Comparison of ENCODE assay signal across 29 cellular contexts in genomic region chr6:141996823-141997222, GRCh38.
"Had no signal": no experiment of that assay in that cellular context is flagged by ENCODE, and none has a peak within 500 bp of the region (broad histone marks: within the 10 kb centered on the region; RNA-seq: fewer than 3 reads in every experiment).

No MANE protein-coding gene starts in this region.

- H3K36me3 ChIP-seq: stomach, suprapubic skin, thoracic aorta, thyroid gland, tibial artery, tibial nerve, transverse colon, upper lobe of left lung, upper lobe of right lung, uterus, vagina had no signal

- H3K4me1 Mint-ChIP-seq: stimulated activated effector memory CD8-positive, alpha-beta T cell treated with anti-CD3 and anti-CD28 coated beads, Interleukin-12 subunit alpha, Interleukin-12 subunit beta, amount 100 ng/mL, for 72 hours; stimulated activated memory B cell treated with anti-CD40 and anti-IgM and Interleukin-4, amounts not matched to agents 10 μg/mL and 1 μg/mL and 100 μg/mL, for 72 hours; stimulated activated naive B cell treated with anti-CD40 and anti-IgM and Interleukin-4, amounts not matched to agents 10 μg/mL and 1 μg/mL and 100 μg/mL, for 72 hours; stimulated activated naive CD8-positive, alpha-beta T cell treated with anti-CD3 and anti-CD28 coated beads, Interleukin-15, amount 100 ng/mL, for 72 hours had no signal

- DNase-seq: stimulated activated CD4-positive, alpha-beta T cell treated with anti-CD3 and anti-CD28 coated beads, Interleukin-2, amount 100 ng/mL, for 48 hours; stimulated activated CD4-positive, alpha-beta T cell treated with anti-CD3 and anti-CD28 coated beads, Interleukin-4, amount 100 ng/mL, for 1 hour; stimulated activated CD4-positive, alpha-beta T cell treated with anti-CD3 and anti-CD28 coated beads, Interleukin-4, amount 100 ng/mL, for 24 hours; stimulated activated CD4-positive, alpha-beta T cell treated with anti-CD3 and anti-CD28 coated beads, Interleukin-4, amount 100 ng/mL, for 4 hours; stimulated activated CD8-positive, alpha-beta memory T cell treated with anti-CD3 and anti-CD28 coated beads, Interleukin-4, amount 100 ng/mL, for 48 hours; stimulated activated naive B cell treated with anti-CD40 and anti-IgM and Interleukin-4, amounts not matched to agents 10 μg/mL and 1 μg/mL and 100 μg/mL, for 72 hours; stimulated activated naive CD4-positive, alpha-beta T cell; stimulated activated naive CD4-positive, alpha-beta T cell treated with Interleukin-2 at 50 U/mL for 16 hours; stimulated activated naive CD8-positive, alpha-beta T cell treated with anti-CD3 and anti-CD28 coated beads, Interleukin-15, amount 100 ng/mL, for 72 hours; stimulated activated naive CD8-positive, alpha-beta T cell treated with anti-CD3 and anti-CD28 coated beads, Interleukin-15, Interleukin-2, amounts not matched to agents 100 U/mL and 50 U/mL, for 24 hours; stomach; substantia nigra; testis; thyroid gland; tibial artery; transverse colon; trophoblast cell; upper lobe of left lung; upper lobe of right lung; uterus had no signal

- H3K9me3 ChIP-seq: suprapubic skin, testis, thyroid gland, upper lobe of right lung, uterus, vagina had no signal

- H3K27ac ChIP-seq: stomach, suprapubic skin, testis, thoracic aorta, thyroid gland, tibial artery, tibial nerve, transverse colon, upper lobe of left lung, upper lobe of right lung, uterus, vagina had no signal

- H3K4me3 ChIP-seq: stomach, suprapubic skin, testis, thoracic aorta, thyroid gland, tibial artery, tibial nerve, transverse colon, upper lobe of left lung, upper lobe of right lung, uterus, vagina had no signal

- ATAC-seq: stimulated activated effector memory CD8-positive, alpha-beta T cell treated with anti-CD3 and anti-CD28 coated beads, Interleukin-12 subunit alpha, Interleukin-12 subunit beta, amount 100 ng/mL, for 72 hours; stimulated activated memory B cell treated with anti-CD40 and anti-IgM and Interleukin-4, amounts not matched to agents 10 μg/mL and 1 μg/mL and 100 μg/mL, for 72 hours; stimulated activated naive B cell treated with anti-CD40 and anti-IgM and Interleukin-4, amounts not matched to agents 10 μg/mL and 1 μg/mL and 100 μg/mL, for 72 hours; stimulated activated naive CD8-positive, alpha-beta T cell treated with anti-CD3 and anti-CD28 coated beads, Interleukin-15, amount 100 ng/mL, for 72 hours; stimulated activated naive CD8-positive, alpha-beta T cell treated with anti-CD3 and anti-CD28 coated beads, Interleukin-15, Interleukin-2, amounts not matched to agents 100 U/mL and 50 U/mL, for 24 hours; upper lobe of right lung had no signal

- H3K36me3 Mint-ChIP-seq: stimulated activated effector memory CD8-positive, alpha-beta T cell treated with anti-CD3 and anti-CD28 coated beads, Interleukin-12 subunit alpha, Interleukin-12 subunit beta, amount 100 ng/mL, for 72 hours; stimulated activated memory B cell treated with anti-CD40 and anti-IgM and Interleukin-4, amounts not matched to agents 10 μg/mL and 1 μg/mL and 100 μg/mL, for 72 hours; type B pancreatic cell had no signal

- H3K27me3 ChIP-seq: stomach, suprapubic skin, testis, thyroid gland, tibial artery, tibial nerve, transverse colon, upper lobe of left lung, upper lobe of right lung, uterus, vagina had no signal

- H3K4me3 Mint-ChIP-seq: stimulated activated effector memory CD8-positive, alpha-beta T cell treated with anti-CD3 and anti-CD28 coated beads, Interleukin-12 subunit alpha, Interleukin-12 subunit beta, amount 100 ng/mL, for 72 hours; stimulated activated memory B cell treated with anti-CD40 and anti-IgM and Interleukin-4, amounts not matched to agents 10 μg/mL and 1 μg/mL and 100 μg/mL, for 72 hours; stimulated activated naive B cell treated with anti-CD40 and anti-IgM and Interleukin-4, amounts not matched to agents 10 μg/mL and 1 μg/mL and 100 μg/mL, for 72 hours; stimulated activated naive CD8-positive, alpha-beta T cell treated with anti-CD3 and anti-CD28 coated beads, Interleukin-15, amount 100 ng/mL, for 72 hours; stimulated activated naive CD8-positive, alpha-beta T cell treated with anti-CD3 and anti-CD28 coated beads, Interleukin-15, Interleukin-2, amounts not matched to agents 100 ng/mL and 50 ng/mL, for 24 hours; type B pancreatic cell had no signal

- H3K4me1 ChIP-seq: stomach, suprapubic skin, testis, thyroid gland, tibial artery, tibial nerve, transverse colon, upper lobe of left lung, upper lobe of right lung, uterus, vagina had no signal

- FAIRE-seq: urothelium cell line had no signal

- H3K27me3 Mint-ChIP-seq: stimulated activated memory B cell treated with anti-CD40 and anti-IgM and Interleukin-4, amounts not matched to agents 10 μg/mL and 1 μg/mL and 100 μg/mL, for 72 hours; stimulated activated naive B cell treated with anti-CD40 and anti-IgM and Interleukin-4, amounts not matched to agents 10 μg/mL and 1 μg/mL and 100 μg/mL, for 72 hours; type B pancreatic cell had no signal

- H3K27ac Mint-ChIP-seq: stimulated activated effector memory CD8-positive, alpha-beta T cell treated with anti-CD3 and anti-CD28 coated beads, Interleukin-12 subunit alpha, Interleukin-12 subunit beta, amount 100 ng/mL, for 72 hours; stimulated activated memory B cell treated with anti-CD40 and anti-IgM and Interleukin-4, amounts not matched to agents 10 μg/mL and 1 μg/mL and 100 μg/mL, for 72 hours; stimulated activated naive B cell treated with anti-CD40 and anti-IgM and Interleukin-4, amounts not matched to agents 10 μg/mL and 1 μg/mL and 100 μg/mL, for 72 hours; stimulated activated naive CD8-positive, alpha-beta T cell treated with anti-CD3 and anti-CD28 coated beads, Interleukin-15, amount 100 ng/mL, for 72 hours; stimulated activated naive CD8-positive, alpha-beta T cell treated with anti-CD3 and anti-CD28 coated beads, Interleukin-15, Interleukin-2, amounts not matched to agents 100 ng/mL and 50 ng/mL, for 24 hours; type B pancreatic cell had no signal
